In the genomic region with DNA sequence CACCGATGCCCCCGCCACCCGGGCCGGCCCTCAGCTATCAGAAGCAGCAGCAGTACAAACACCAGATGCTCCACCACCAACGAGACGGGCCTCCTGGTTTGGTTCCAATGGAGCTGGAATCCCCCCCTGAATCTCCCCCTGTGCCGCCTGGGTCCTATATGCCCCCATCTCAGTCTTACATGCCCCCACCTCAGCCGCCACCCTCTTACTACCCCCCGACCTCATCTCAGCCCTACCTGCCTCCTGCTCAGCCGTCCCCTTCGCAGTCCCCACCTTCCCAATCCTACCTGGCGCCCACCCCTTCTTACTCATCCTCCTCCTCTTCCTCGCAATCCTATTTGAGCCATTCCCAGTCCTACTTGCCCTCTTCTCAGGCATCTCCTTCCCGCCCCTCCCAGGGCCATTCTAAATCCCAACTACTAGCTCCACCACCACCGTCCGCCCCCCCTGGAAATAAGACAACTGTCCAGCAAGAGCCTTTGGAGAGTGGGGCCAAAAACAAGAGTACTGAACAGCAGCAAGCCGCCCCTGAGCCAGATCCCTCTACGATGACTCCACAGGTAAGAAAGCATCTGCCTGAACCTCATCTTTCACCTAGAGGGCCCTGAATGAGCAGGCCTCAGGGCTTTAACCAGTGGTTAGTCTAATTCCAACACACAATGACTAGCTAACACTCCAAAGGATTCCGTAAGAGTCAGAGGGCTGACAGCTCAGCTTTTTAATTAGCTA, we compare ENCODE assay signal across 8 cellular contexts. TPM values are rescaled to one million over a fixed set of nuclear protein-coding genes. Genes with fewer than 3 reads are reported as not detected.
DNase-seq lines count a peak whose midpoint lies in the region; ATAC-seq and TF ChIP-seq lines count a peak whose summit lies in the region.

No MANE protein-coding gene starts in this region.

- H3K9me3 Mint-ChIP-seq in CD14-positive monocyte, result no peaks in the 10 kb centered on the region
- H3K9me3 Mint-ChIP-seq in activated T-helper 17 cell treated with anti-CD3 and anti-CD28 coated beads, Interleukin-2, amount 50 U/mL, for 72 hours, result no peaks in the 10 kb centered on the region

- peak overlapping the region; percentile 66; the same call in 1 of the 2 replicates for H2AFZ ChIP-seq in KMS-11 (ENCODE audit: low read depth)

- peaks cover 54% of the 10 kb centered on the region for H3K79me2 ChIP-seq in KMS-11 (ENCODE audit: insufficient read depth, low read depth)

- under 1% methylated on average over 18 of the region's 19 CpGs for WGBS in prostate gland

- H4K20me1 ChIP-seq in KMS-11 (ENCODE audit: insufficient read depth), result no peaks in the 10 kb centered on the region

- H3K27ac ChIP-seq in KMS-11 (peak overlapping the region; percentile 63), prostate gland (peak overlapping the region; percentile 84 to 88)

- H3K36me3 Mint-ChIP-seq in CD14-positive monocyte, result peaks cover 0 to 14% of the 10 kb centered on the region in 2 donors
- peaks cover 48% of the 10 kb centered on the region for H3K36me3 Mint-ChIP-seq in activated T-helper 17 cell treated with anti-CD3 and anti-CD28 coated beads, Interleukin-2, amount 50 U/mL, for 72 hours (ENCODE audit: low read depth)

- peaks cover 0 to 3% (median 0%) of the 10 kb centered on the region in 3 donors for H3K27me3 Mint-ChIP-seq in CD14-positive monocyte (ENCODE audit: low read depth in 3 of 3)
- H3K27me3 Mint-ChIP-seq in activated T-helper 17 cell treated with anti-CD3 and anti-CD28 coated beads, Interleukin-2, amount 50 U/mL, for 72 hours, result no peaks in the 10 kb centered on the region

- no peaks in the 10 kb centered on the region for H3K9me3 ChIP-seq in prostate gland

- H3K9ac ChIP-seq in KMS-11, result peak overlapping the region; percentile 89

- H3K27ac Mint-ChIP-seq in CD14-positive monocyte, result peak overlapping the region; percentile 35 to 96 (median 89)
- peak overlapping the region; percentile 98 for H3K27ac Mint-ChIP-seq in activated T-helper 17 cell treated with anti-CD3 and anti-CD28 coated beads, Interleukin-2, amount 50 U/mL, for 72 hours

- DNase-seq in CD14-positive monocyte (ENCODE audit: low spot score), result no peak
- DNase-seq in globus pallidus (ENCODE audit: low spot score), result peak; percentile 9
- DNase-seq in prostate gland (ENCODE audit: low spot score), result peak; percentile 13
- DNase-seq in Kasumi-1 (lab: John Stamatoyannopoulos, UW), result no peak
- no peak for DNase-seq in midbrain (lab: John Stamatoyannopoulos, UW)

- H3K4me1 Mint-ChIP-seq in CD14-positive monocyte, result peaks cover 52% of the 10 kb centered on the region
- H3K4me1 Mint-ChIP-seq in activated T-helper 17 cell treated with anti-CD3 and anti-CD28 coated beads, Interleukin-2, amount 50 U/mL, for 72 hours, result peaks cover 33% of the 10 kb centered on the region

- intact Hi-C loops in CD14-positive monocyte (cut with micrococcal nuclease), result loop anchor here (2.0 to 10.0 kb wide), 2 partner anchors 49 to 51 kb away; a partner anchor contains a TSS
- intact Hi-C loops in prostate gland (cut with DNase I), result loop anchor here (10.0 kb wide), 2 partner anchors 49 to 149 kb away; a partner anchor contains a TSS

- H3K4me2 ChIP-seq in KMS-11, result peak overlapping the region; percentile 95

- H3K4me3 ChIP-seq in KMS-11 (IDR thresholded peaks at IDR 0.05; ENCODE audit: insufficient read depth, low read depth, low read length) (no peak overlapping the region), prostate gland (peak overlapping the region; percentile 95 to 100)

- H3K27me3 ChIP-seq in KMS-11 (ENCODE audit: insufficient read depth, low read depth) (no peaks in the 10 kb centered on the region), prostate gland (replicated peaks; ENCODE audit: insufficient read depth) (no peaks in the 10 kb centered on the region)

- H3K4me1 ChIP-seq in KMS-11 (ENCODE audit: low read depth, poor library complexity, severe bottlenecking) (peaks cover 28% of the 10 kb centered on the region), prostate gland (replicated peaks) (no peaks in the 10 kb centered on the region)

- ATAC-seq in activated T-helper 17 cell treated with anti-CD3 and anti-CD28 coated beads, Interleukin-2, amount 50 U/mL, for 72 hours (replicated peaks), result peak; percentile 21
- ATAC-seq in GM18511 (IDR thresholded peaks at IDR 0.05; ENCODE audit: unreplicated experiment), result no peak

- peak overlapping the region; percentile 91 to 98 for H3K4me3 Mint-ChIP-seq in CD14-positive monocyte
- peak overlapping the region; percentile 88 for H3K4me3 Mint-ChIP-seq in activated T-helper 17 cell treated with anti-CD3 and anti-CD28 coated beads, Interleukin-2, amount 50 U/mL, for 72 hours

- no peak for TF ChIP-seq CTCF in CD14-positive monocyte (IDR thresholded peaks at IDR 0.05)
- no peak for TF ChIP-seq CTCF in KMS-11 (conservative IDR thresholded peaks at IDR 0.05; ENCODE audit: low read depth, low read length)
- no peak for TF ChIP-seq CTCF in prostate gland (IDR thresholded peaks at IDR 0.05)

- no peaks in the 10 kb centered on the region for H3K36me3 ChIP-seq in KMS-11 (ENCODE audit: insufficient read depth)
- no peaks in the 10 kb centered on the region for H3K36me3 ChIP-seq in prostate gland

- no peak for TF ChIP-seq POLR2A in prostate gland (IDR thresholded peaks at IDR 0.05)

RNA-seq across cellular contexts. Expression of a gene that starts 0.9 kb away (rescaled TPM):
- 1 to 10 TPM; 2.9 to 6.2 TPM for polyA plus RNA-seq in CD14-positive monocyte
- total RNA-seq in activated T-helper 17 cell treated with anti-CD3 and anti-CD28 coated beads, Interleukin-2, amount 50 U/mL, for 72 hours, result 10 to 100 TPM; 52.1 to 59.0 TPM
- 10 to 100 TPM; 39.0 to 71.9 TPM for total RNA-seq in prostate gland

RNA-seq across cellular contexts. Expression of a gene that starts 51.0 kb away (rescaled TPM):
- 10 to 100 TPM; 14.8 to 22.6 TPM for polyA plus RNA-seq in CD14-positive monocyte
- 10 to 100 TPM; 62.9 to 77.6 TPM for total RNA-seq in activated T-helper 17 cell treated with anti-CD3 and anti-CD28 coated beads, Interleukin-2, amount 50 U/mL, for 72 hours
- 10 to 100 TPM; 24.2 to 26.0 TPM for total RNA-seq in prostate gland

RNA-seq across cellular contexts. Expression of a gene that starts 51.1 kb away (rescaled TPM):
- 10 to 100 TPM; 12.5 to 20.0 TPM for polyA plus RNA-seq in CD14-positive monocyte
- total RNA-seq in activated T-helper 17 cell treated with anti-CD3 and anti-CD28 coated beads, Interleukin-2, amount 50 U/mL, for 72 hours, result 10 to 100 TPM; 30.7 to 37.0 TPM
- total RNA-seq in prostate gland, result 10 to 100 TPM; 14.8 to 51.2 TPM

Comparison
In these comparisons a context has a peak if more than half of its experiments do, and no peak if none do; other contexts are left out.
1. DNase-seq: peak in globus pallidus (single experiment) and prostate gland (single experiment); none in CD14-positive monocyte (single experiment), Kasumi-1 (0 of 2) and midbrain (single experiment).